Comparison of ENCODE assay signal across 13 cellular contexts in genomic region chr2:117832905-117833613, GRCh38. TPM values are rescaled to one million over a fixed set of nuclear protein-coding genes. Genes with fewer than 3 reads are reported as not detected.
DNase-seq lines count a peak whose midpoint lies in the region; ATAC-seq and TF ChIP-seq lines count a peak whose summit lies in the region.
"Had no signal": no experiment of that assay in that cellular context is flagged by ENCODE, and none has a peak within 500 bp of the region (broad histone marks: within the 10 kb centered on the region; RNA-seq: fewer than 3 reads in every experiment).

No MANE protein-coding gene starts in this region.

- H3K4me2 ChIP-seq in smooth muscle cell: no peak overlapping the region

- H3K27ac ChIP-seq in smooth muscle cell (ENCODE audit: low read depth) (no peak overlapping the region), caudate nucleus (ENCODE audit: low read depth, low read length) (no peak overlapping the region), Peyer's patch (no peak overlapping the region)
- H3K27ac ChIP-seq: HL-60 had no signal

- H3K9ac ChIP-seq in smooth muscle cell (ENCODE audit: low read depth): no peak overlapping the region

- no peaks in the 10 kb centered on the region for H3F3A ChIP-seq in smooth muscle cell (ENCODE audit: low read depth)

- H3K27ac Mint-ChIP-seq in activated naive CD8-positive, alpha-beta T cell: peak overlapping the region; percentile 2
- no peak overlapping the region for H3K27ac Mint-ChIP-seq in activated naive CD8-positive, alpha-beta T cell treated with anti-CD3 and anti-CD28 coated beads, Interleukin-2, amount 50 U/mL, for 24 hours

- H3K9me3 Mint-ChIP-seq in activated naive CD8-positive, alpha-beta T cell (ENCODE audit: low read depth): no peaks in the 10 kb centered on the region
- no peaks in the 10 kb centered on the region for H3K9me3 Mint-ChIP-seq in activated naive CD8-positive, alpha-beta T cell treated with anti-CD3 and anti-CD28 coated beads, Interleukin-2, amount 50 U/mL, for 24 hours

- no peaks in the 10 kb centered on the region for H3K27me3 Mint-ChIP-seq in activated naive CD8-positive, alpha-beta T cell
- no peaks in the 10 kb centered on the region for H3K27me3 Mint-ChIP-seq in activated naive CD8-positive, alpha-beta T cell treated with anti-CD3 and anti-CD28 coated beads, Interleukin-2, amount 50 U/mL, for 24 hours

- H4K20me1 ChIP-seq in smooth muscle cell (ENCODE audit: low read depth): peaks cover 55% of the 10 kb centered on the region

- WGBS in smooth muscle cell (ENCODE audit: low lambda C conversion rate): 93% methylated on average over 9 of the region's 9 CpGs

- no peaks in the 10 kb centered on the region for H3K36me3 Mint-ChIP-seq in activated naive CD8-positive, alpha-beta T cell
- H3K36me3 Mint-ChIP-seq in activated naive CD8-positive, alpha-beta T cell treated with anti-CD3 and anti-CD28 coated beads, Interleukin-2, amount 50 U/mL, for 24 hours (ENCODE audit: low read depth): peaks cover 54% of the 10 kb centered on the region

- H3K27me3 ChIP-seq in smooth muscle cell (ENCODE audit: low read depth): no peaks in the 10 kb centered on the region
- H3K27me3 ChIP-seq in Peyer's patch: no peaks in the 10 kb centered on the region

- TF ChIP-seq POLR2A in Peyer's patch (IDR thresholded peaks at IDR 0.05): no peak

- H3K9me3 ChIP-seq in smooth muscle cell (replicated peaks; ENCODE audit: low read depth) (no peaks in the 10 kb centered on the region), Peyer's patch (no peaks in the 10 kb centered on the region)

- H3K4me1 Mint-ChIP-seq in activated naive CD8-positive, alpha-beta T cell (ENCODE audit: low read depth): peaks cover 18% of the 10 kb centered on the region
- H3K4me1 Mint-ChIP-seq in activated naive CD8-positive, alpha-beta T cell treated with anti-CD3 and anti-CD28 coated beads, Interleukin-2, amount 50 U/mL, for 24 hours: peaks cover 9% of the 10 kb centered on the region

- no peak overlapping the region for H3K4me3 Mint-ChIP-seq in activated naive CD8-positive, alpha-beta T cell
- no peak overlapping the region for H3K4me3 Mint-ChIP-seq in activated naive CD8-positive, alpha-beta T cell treated with anti-CD3 and anti-CD28 coated beads, Interleukin-2, amount 50 U/mL, for 24 hours

- H3K36me3 ChIP-seq in smooth muscle cell (ENCODE audit: low read depth) (peaks cover 11% of the 10 kb centered on the region), Peyer's patch (peaks cover 0 to 53% (median 0%) of the 10 kb centered on the region in 3 donors)

- H2AFZ ChIP-seq in smooth muscle cell (ENCODE audit: low read depth): no peak overlapping the region

- DNase-seq in activated naive CD8-positive, alpha-beta T cell treated with anti-CD3 and anti-CD28 coated beads, Interleukin-2, amount 50 U/mL, for 24 hours: no peak
- DNase-seq in fibroblast of gingiva (ENCODE audit: low read depth): peak; percentile 11
- peak; percentile 1 for DNase-seq in smooth muscle cell (lab: John Stamatoyannopoulos, UW; ENCODE audit: unreplicated experiment)
- DNase-seq in retina: no peak
- DNase-seq in caudate nucleus (lab: John Stamatoyannopoulos, UW): no peak
- no peak for DNase-seq in Peyer's patch
- DNase-seq: C1 segment of cervical spinal cord; effector CD8-positive, alpha-beta T cell; NCI-H2081 had no signal

- no peaks in the 10 kb centered on the region for H3K79me2 ChIP-seq in smooth muscle cell (ENCODE audit: low read depth)

- no peaks in the 10 kb centered on the region for H3K4me1 ChIP-seq in smooth muscle cell (ENCODE audit: low read depth)
- H3K4me1 ChIP-seq in Peyer's patch: peaks cover 0 to 6% (median 0%) of the 10 kb centered on the region in 4 donors

- H3K4me3 ChIP-seq in smooth muscle cell: no peak overlapping the region
- H3K4me3 ChIP-seq in Peyer's patch: no peak overlapping the region

- TF ChIP-seq CTCF in smooth muscle cell (IDR thresholded peaks at IDR 0.05; ENCODE audit: borderline replicate concordance, insufficient read depth, poor library complexity, severe bottlenecking) (no peak), Peyer's patch (IDR thresholded peaks at IDR 0.05) (no peak)

- no peak for ATAC-seq in activated naive CD8-positive, alpha-beta T cell treated with anti-CD3 and anti-CD28 coated beads, Interleukin-2, amount 50 U/mL, for 24 hours
- ATAC-seq in SK-N-SH treated with all-trans-retinoic acid at 6 μM for 48 hours: peak; percentile 46
- ATAC-seq: left lobe of liver had no signal

TF ChIP-seq in SK-N-SH treated with all-trans-retinoic acid at 6 μM for 48 hours, 23 proteins besides CTCF, POLR2A, EP300 and RAD21:
- TF ChIP-seq CSDC2 (CRISPR knock-in tag; IDR thresholded peaks at IDR 0.05) (0 out of 2 replicates have a peak, but pooled peaks have one; percentile 43), ZNF70 (CRISPR knock-in tag; IDR thresholded peaks at IDR 0.05) (no peak)
TF ChIP-seq in SK-N-SH treated with all-trans-retinoic acid at 6 μM for 48 hours: peak in this region for 1.

RNA-seq across cellular contexts. Expression of gene DDX18, which starts 18.6 kb away (rescaled TPM):
- 55.9 and 64.1 TPM in 2 replicates for total RNA-seq in smooth muscle cell
- 25.8 and 37.3 TPM in 2 replicates for polyA plus RNA-seq in smooth muscle cell
- 10 to 100 TPM; 23.5 to 48.7 (median 33.5) TPM for total RNA-seq in Peyer's patch

Comparison
In these comparisons a context has a peak if more than half of its experiments do, and no peak if none do; other contexts are left out.
1. DNase-seq: peak in fibroblast of gingiva (single experiment) and smooth muscle cell (single experiment); none in activated naive CD8-positive, alpha-beta T cell treated with anti-CD3 and anti-CD28 coated beads, Interleukin-2, amount 50 U/mL, for 24 hours (single experiment), retina (single experiment), caudate nucleus (0 of 61) and Peyer's patch (0 of 3).